Comparison of ENCODE assay signal across 22 cellular contexts in genomic region chr10:9228770-9229169, GRCh38.
DNase-seq lines count a peak whose midpoint lies in the region; ATAC-seq, FAIRE-seq and TF ChIP-seq lines count a peak whose summit lies in the region.
"Had no signal": no experiment of that assay in that cellular context is flagged by ENCODE, and none has a peak within 500 bp of the region (broad histone marks: within the 10 kb centered on the region; RNA-seq: fewer than 3 reads in every experiment).

No MANE protein-coding gene starts in this region.

- H3K27ac ChIP-seq in keratinocyte (ENCODE audit: control insufficient read depth, insufficient read depth, low read length) (no peak overlapping the region), psoas muscle (no peak overlapping the region)
- H3K27ac ChIP-seq: esophagus muscularis mucosa, heart right ventricle, left ventricle myocardium inferior, tibial nerve had no signal

- H3K9me1 ChIP-seq in keratinocyte (ENCODE audit: control insufficient read depth, extremely low read depth, insufficient read depth, low read length) = no peaks in the 10 kb centered on the region

- H3K9me3 ChIP-seq in keratinocyte (ENCODE audit: control insufficient read depth, low read depth, low read length) (no peaks in the 10 kb centered on the region), psoas muscle (no peaks in the 10 kb centered on the region)
- H3K9me3 ChIP-seq: esophagus muscularis mucosa, HAP-1, heart right ventricle, left ventricle myocardium inferior, mucosa of descending colon, tibial nerve had no signal

- POLR2A ChIA-PET in BJ (lab: Charles Lee) = no interaction called here

- 86 to 94% (median 91%) methylated on average over 1 of the region's 1 CpG for WGBS in psoas muscle, 3 donors

- peak overlapping the region; percentile 58 for H3K4me2 ChIP-seq in keratinocyte (ENCODE audit: control insufficient read depth, extremely low read depth, insufficient read depth, low read depth, low read length)

- no peak overlapping the region for H3K4me3 ChIP-seq in BJ (ENCODE audit: low read depth, low read length)
- H3K4me3 ChIP-seq in keratinocyte (ENCODE audit: control insufficient read depth in 2 of 3, extremely low read depth in 1 of 3, insufficient read depth in 2 of 3, low read depth in 1 of 3, low read length in 3 of 3) = no peak overlapping the region
- H3K4me3 ChIP-seq in psoas muscle = no peak overlapping the region
- H3K4me3 ChIP-seq: esophagus muscularis mucosa, HAP-1, heart right ventricle, left ventricle myocardium inferior, mucosa of descending colon, tibial nerve had no signal

- no peak overlapping the region for H2AFZ ChIP-seq in keratinocyte (ENCODE audit: control insufficient read depth, low read length)

- intact Hi-C loops in psoas muscle (cut with DNase I) = no loop called here

- no peak for FAIRE-seq in keratinocyte (lab: Jason Lieb, UNC)
- FAIRE-seq: small intestine had no signal

- DNase-seq in BJ (ENCODE audit: low read depth) (peak; percentile 39), HT1080 (ENCODE audit: low read depth) (peak; percentile 17), astrocyte of the hippocampus (ENCODE audit: low read depth, low spot score) (peak; percentile 17), keratinocyte (ENCODE audit: low read depth, low spot score) (no peak), NCI-H2029 (lab: John Stamatoyannopoulos, UW) (no peak), psoas muscle (no peak)
- DNase-seq: activated effector memory CD4-positive, alpha-beta T cell treated with Interleukin-2 at 50 U/mL for 16 hours; amygdala; CD8-positive, alpha-beta memory T cell; effector CD4-positive, alpha-beta T cell; heart right ventricle; Karpas-422; left ventricle myocardium inferior; mucosa of descending colon; NCI-H1092 treated with DMSO at 0.1 percent for 48 hours; small intestine; stimulated activated CD4-positive, alpha-beta T cell treated with anti-CD3 and anti-CD28 coated beads, Interleukin-4, amount 100 ng/mL, for 1 hour had no signal

- no peak overlapping the region for H3K9ac ChIP-seq in keratinocyte (ENCODE audit: control insufficient read depth, extremely low read depth, insufficient read depth, low read length)

- TF ChIP-seq CTCF in BJ (IDR thresholded peaks at IDR 0.05; ENCODE audit: insufficient read depth, low read depth, low read length) (no peak), keratinocyte (optimal IDR thresholded peaks at IDR 0.05 in 1 of 3, IDR thresholded peaks at IDR 0.05 in 1 of 3, conservative IDR thresholded peaks at IDR 0.05 in 1 of 3; ENCODE audit: extremely low read depth in 1 of 3, insufficient read depth in 2 of 3, low read length in 3 of 3) (no peak), psoas muscle (IDR thresholded peaks at IDR 0.05) (no peak)

- CTCF ChIA-PET in BJ (lab: Yijun Ruan, JAX) = interaction anchor here (0.8 to 2.4 kb wide), 3 partner anchors 10 to 20 kb away, joined by 4 to 8 read pairs (median 5); no protein-coding TSS in a partner anchor

- H4K20me1 ChIP-seq in keratinocyte (ENCODE audit: control insufficient read depth, extremely low read depth, insufficient read depth, low read length) = no peaks in the 10 kb centered on the region

- H3K79me2 ChIP-seq in keratinocyte (ENCODE audit: control insufficient read depth, insufficient read depth, low read length) = no peaks in the 10 kb centered on the region

- H3K27me3 ChIP-seq in BJ (ENCODE audit: control insufficient read depth, insufficient read depth, low read length) = no peaks in the 10 kb centered on the region
- H3K27me3 ChIP-seq in keratinocyte (ENCODE audit: control insufficient read depth, extremely low read depth, insufficient read depth, low read length) = no peaks in the 10 kb centered on the region
- H3K27me3 ChIP-seq in psoas muscle (ENCODE audit: insufficient read depth in 3 of 3, low read length in 2 of 3) = peaks cover 0 to 7% (median 3%) of the 10 kb centered on the region in 3 donors

- ATAC-seq in psoas muscle (no peak), GM18873 (IDR thresholded peaks at IDR 0.05; ENCODE audit: low FRiP score, unreplicated experiment) (no peak), GM21619 (IDR thresholded peaks at IDR 0.05; ENCODE audit: unreplicated experiment) (no peak)
- ATAC-seq: heart right ventricle, mucosa of descending colon had no signal

- dilution Hi-C loops in keratinocyte (cut with MboI; ENCODE audit: extremely low pct_ligation_motif_present, low sequenced_read_pairs) = no loop called here

- H3K4me1 ChIP-seq in keratinocyte (ENCODE audit: control insufficient read depth, extremely low read depth, insufficient read depth, low read length) (peaks cover 13% of the 10 kb centered on the region), psoas muscle (no peaks in the 10 kb centered on the region)
- H3K4me1 ChIP-seq: esophagus muscularis mucosa, HAP-1, heart right ventricle, left ventricle myocardium inferior, tibial nerve had no signal

- H3K36me3 ChIP-seq in BJ (ENCODE audit: control insufficient read depth, insufficient read depth, low read length) = no peaks in the 10 kb centered on the region
- no peaks in the 10 kb centered on the region for H3K36me3 ChIP-seq in keratinocyte (ENCODE audit: control insufficient read depth in 2 of 2, extremely low read depth in 1 of 2, insufficient read depth in 2 of 2, low read length in 2 of 2)
- no peaks in the 10 kb centered on the region for H3K36me3 ChIP-seq in psoas muscle (ENCODE audit: insufficient read depth in 1 of 2, low read depth in 1 of 2)
- H3K36me3 ChIP-seq: esophagus muscularis mucosa, HAP-1, heart right ventricle, left ventricle myocardium inferior, tibial nerve had no signal

Comparison
In these comparisons a context has a peak if more than half of its experiments do, and no peak if none do; other contexts are left out.
1. DNase-seq: peak in BJ (single experiment), HT1080 (single experiment) and astrocyte of the hippocampus (single experiment); none in keratinocyte (single experiment), NCI-H2029 (single experiment) and psoas muscle (0 of 2).